In genomic region chr13:20720499-20720898, GRCh38 we compare ENCODE assay signal across 22 cellular contexts.
"Had no signal": no experiment of that assay in that cellular context is flagged by ENCODE, and none has a peak within 500 bp of the region (broad histone marks: within the 10 kb centered on the region; RNA-seq: fewer than 3 reads in every experiment).

No MANE protein-coding gene starts in this region.

- H3K9me3 ChIP-seq: colonic mucosa, esophagus muscularis mucosa, esophagus squamous epithelium, gastroesophageal sphincter, heart left ventricle, heart right ventricle had no signal

- H3K4me1 Mint-ChIP-seq: endodermal cell had no signal

- H3K4me3 Mint-ChIP-seq: dendritic cell treated with granulocyte-macrophage colony-stimulating factor and Interleukin-4, amounts not matched to agents 40 ng/mL and 50 ng/mL, for 4 days; effector memory CD8-positive, alpha-beta T cell had no signal

- H3K27me3 ChIP-seq: colonic mucosa, dorsolateral prefrontal cortex, gastroesophageal sphincter had no signal

- H3K9me3 Mint-ChIP-seq: dendritic cell treated with granulocyte-macrophage colony-stimulating factor and Interleukin-4, amounts not matched to agents 40 ng/mL and 50 ng/mL, for 4 days; effector memory CD8-positive, alpha-beta T cell; endodermal cell had no signal

- H3K36me3 ChIP-seq: colonic mucosa, esophagus muscularis mucosa, esophagus squamous epithelium, gastroesophageal sphincter, heart left ventricle, heart right ventricle had no signal

- DNase-seq: colonic mucosa; cortex of kidney; dorsolateral prefrontal cortex; effector CD4-positive, alpha-beta T cell; effector CD8-positive, alpha-beta T cell; effector memory CD4-positive, alpha-beta T cell; effector memory CD8-positive, alpha-beta T cell; endodermal cell; erythroblast; esophagus squamous epithelium; foreskin fibroblast; foreskin keratinocyte; foreskin melanocyte; head of caudate nucleus; heart left ventricle; heart right ventricle had no signal

- ATAC-seq: effector memory CD8-positive, alpha-beta T cell; esophagus mucosa; gastroesophageal sphincter had no signal

- H3K27ac Mint-ChIP-seq: dendritic cell treated with granulocyte-macrophage colony-stimulating factor and Interleukin-4, amounts not matched to agents 40 ng/mL and 50 ng/mL, for 4 days; effector memory CD8-positive, alpha-beta T cell; endodermal cell had no signal

- H3K4me1 ChIP-seq: colonic mucosa, foreskin keratinocyte had no signal

- H3K27ac ChIP-seq: colonic mucosa, coronary artery, epithelial cell of prostate, esophagus muscularis mucosa, esophagus squamous epithelium, foreskin keratinocyte, gastroesophageal sphincter, heart left ventricle, heart right ventricle had no signal

- H3K4me3 ChIP-seq: colonic mucosa, coronary artery, gastroesophageal sphincter had no signal
